ENCODE assay signal across 9 cellular contexts in genomic region chr6:32148289-32148688, GRCh38. TPM values are rescaled to one million over a fixed set of nuclear protein-coding genes. Genes with fewer than 3 reads are reported as not detected.
DNase-seq lines count a peak whose midpoint lies in the region; ATAC-seq and TF ChIP-seq lines count a peak whose summit lies in the region.
"Had no signal": no experiment of that assay in that cellular context is flagged by ENCODE, and none has a peak within 500 bp of the region (broad histone marks: within the 10 kb centered on the region; RNA-seq: fewer than 3 reads in every experiment).

No MANE protein-coding gene starts in this region.

- H3K4me1 ChIP-seq in ES-I3 (ENCODE audit: insufficient read depth, low read length) (peaks cover 25% of the 10 kb centered on the region), psoas muscle (peaks cover 4% of the 10 kb centered on the region)

- WGBS in psoas muscle, 3 donors: 22 to 39% (median 30%) methylated on average over 12 of the region's 12 CpGs

- DNase-seq in WTC11 (ENCODE audit: low spot score) (peak; percentile 62), epithelial cell of proximal tubule (ENCODE audit: low read depth) (no peak), psoas muscle (no peak), NCI-H2029 (lab: John Stamatoyannopoulos, UW) (no peak), AG08396 (ENCODE audit: low spot score) (no peak), cerebellum (ENCODE audit: low spot score) (no peak)
- DNase-seq: DMS 273 treated with DMSO at 0.1 percent for 48 hours, kidney glomerular epithelial cell had no signal

- H3K4me3 Mint-ChIP-seq in WTC11: peak overlapping the region; percentile 95

- POLR2A ChIA-PET in WTC11 (lab: Charles Lee): interaction anchor here (0.6 to 1.6 kb wide), 4 partner anchors 10 to 735 kb away, joined by 3 to 4 read pairs (median 3); partner anchors contain the start of gene FKBPL

- H3K4me1 Mint-ChIP-seq in WTC11: peaks cover 51% of the 10 kb centered on the region

- peak overlapping the region; percentile 12 for H3K27ac Mint-ChIP-seq in WTC11

- no peaks in the 10 kb centered on the region for H3K9me3 Mint-ChIP-seq in WTC11

- no peaks in the 10 kb centered on the region for H3K36me3 Mint-ChIP-seq in WTC11

- ATAC-seq in WTC11 (peak; percentile 21), psoas muscle (no peak)

- CTCF ChIA-PET in WTC11 (lab: Charles Lee): interaction anchor here (0.5 to 2.9 kb wide), 16 partner anchors 10 to 1169 kb away, joined by 3 to 38 read pairs (median 4); partner anchors contain the start of genes ATF6B, EGFL8, FKBPL and TAP2

- intact Hi-C loops in psoas muscle (cut with DNase I): no loop called here

- H3K27me3 ChIP-seq in psoas muscle (ENCODE audit: insufficient read depth in 3 of 3, low read length in 2 of 3): peaks cover 0 to 38% (median 17%) of the 10 kb centered on the region in 3 donors

- H3K27ac ChIP-seq in psoas muscle: no peak overlapping the region

- H3K9me3 ChIP-seq in ES-I3 (ENCODE audit: control insufficient read depth, insufficient read depth, low read length) (no peaks in the 10 kb centered on the region), psoas muscle (no peaks in the 10 kb centered on the region)

- H3K36me3 ChIP-seq in ES-I3 (ENCODE audit: insufficient read depth, low read length) (no peaks in the 10 kb centered on the region), psoas muscle (ENCODE audit: insufficient read depth in 1 of 2, low read depth in 1 of 2) (no peaks in the 10 kb centered on the region)

- peak overlapping the region; percentile 63 for H3K9ac ChIP-seq in ES-I3 (ENCODE audit: low read depth, low read length)

- TF ChIP-seq CTCF in WTC11 (IDR thresholded peaks at IDR 0.05): no peak
- TF ChIP-seq CTCF in epithelial cell of proximal tubule (conservative IDR thresholded peaks at IDR 0.05; ENCODE audit: low read depth, low read length): no peak
- no peak for TF ChIP-seq CTCF in psoas muscle (IDR thresholded peaks at IDR 0.05)

- H3K27me3 Mint-ChIP-seq in WTC11 (ENCODE audit: low read depth): peaks cover 65% of the 10 kb centered on the region

- H3K4me3 ChIP-seq in epithelial cell of proximal tubule (ENCODE audit: low read depth, low read length) (peak overlapping the region; percentile 47), psoas muscle (peak overlapping the region; percentile 38)

TF ChIP-seq in WTC11, 78 proteins besides CTCF, POLR2A, EP300 and RAD21:
- TF ChIP-seq NR3C1 (CRISPR knock-in tag; conservative IDR thresholded peaks at IDR 0.05; ENCODE audit: low read depth) (no peak), MXD4 (CRISPR knock-in tag; IDR thresholded peaks at IDR 0.05; ENCODE audit: borderline replicate concordance) (no peak), CBFB (CRISPR knock-in tag; IDR thresholded peaks at IDR 0.05; ENCODE audit: low read depth) (no peak), GTF2I (CRISPR knock-in tag; conservative IDR thresholded peaks at IDR 0.05) (no peak), ZNF138 (CRISPR knock-in tag; conservative IDR thresholded peaks at IDR 0.05) (no peak), CREM (CRISPR knock-in tag; IDR thresholded peaks at IDR 0.05) (no peak), CREB1 (CRISPR knock-in tag; IDR thresholded peaks at IDR 0.05) (no peak), EMX1 (CRISPR knock-in tag; IDR thresholded peaks at IDR 0.05) (no peak), IRF1 (CRISPR knock-in tag; IDR thresholded peaks at IDR 0.05) (no peak), ZNF423 (CRISPR knock-in tag; IDR thresholded peaks at IDR 0.05) (no peak), USF1 (CRISPR knock-in tag; IDR thresholded peaks at IDR 0.05) (no peak), SMAD3 (CRISPR knock-in tag; IDR thresholded peaks at IDR 0.05; ENCODE audit: borderline replicate concordance) (no peak), JUN (CRISPR knock-in tag; IDR thresholded peaks at IDR 0.05) (no peak), ZMAT4 (CRISPR knock-in tag; IDR thresholded peaks at IDR 0.05) (no peak), ELF4 (CRISPR knock-in tag; IDR thresholded peaks at IDR 0.05; ENCODE audit: low read depth) (no peak), AR (CRISPR knock-in tag; IDR thresholded peaks at IDR 0.05) (no peak), ZNF396 (CRISPR knock-in tag; IDR thresholded peaks at IDR 0.05; ENCODE audit: borderline replicate concordance) (no peak)

RNA-seq across cellular contexts. Expression of gene PRRT1, which starts 3.5 kb away (rescaled TPM):
- total RNA-seq in WTC11 (2021) (1.4 to 2.2 TPM (median 1.6 TPM) in 3 replicates), epithelial cell of proximal tubule (not detected in 2 replicates), psoas muscle (under 1 TPM; 0.08 to 0.51 (median 0.16) TPM), cerebellum (1.2 TPM)
- under 1 TPM; 0.22 to 0.28 (median 0.26) TPM for polyA plus RNA-seq in psoas muscle

RNA-seq across cellular contexts. Expression of gene PPT2, which starts 5.7 kb away (rescaled TPM):
- total RNA-seq in WTC11 (2021) (30.0 to 33.8 TPM (median 31.6 TPM) in 3 replicates), epithelial cell of proximal tubule (23.2 and 39.4 TPM in 2 replicates), psoas muscle (10 to 100 TPM; 11.3 to 15.1 (median 14.0) TPM), cerebellum (17.8 TPM)
- polyA plus RNA-seq in psoas muscle: 10 to 100 TPM; 12.5 to 28.3 (median 18.0) TPM

RNA-seq across cellular contexts. Expression of gene EGFL8, which starts 16.1 kb away (rescaled TPM):
- total RNA-seq in WTC11 (2021): 15.7 to 17.5 TPM (median 17.4 TPM) in 3 replicates
- total RNA-seq in epithelial cell of proximal tubule: 3.1 and 6.5 TPM in 2 replicates
- 1 to 10 TPM; 2.0 to 7.0 (median 3.7) TPM for total RNA-seq in psoas muscle
- polyA plus RNA-seq in psoas muscle: 1 to 10 TPM; 2.1 to 4.0 (median 3.6) TPM
- total RNA-seq in cerebellum: 7.5 TPM

RNA-seq across cellular contexts. Expression of gene FKBPL, which starts 18.2 kb away (rescaled TPM):
- total RNA-seq in WTC11 (2021) (8.2 to 9.0 TPM (median 8.4 TPM) in 3 replicates), epithelial cell of proximal tubule (2.5 and 7.2 TPM in 2 replicates), psoas muscle (1 to 10 TPM; 2.1 to 4.3 (median 4.1) TPM), cerebellum (3.8 TPM)
- 10 to 100 TPM in 1 of 3 donors, 1 to 10 TPM in 2; 8.2 to 12.2 (median 9.9) TPM for polyA plus RNA-seq in psoas muscle

RNA-seq across cellular contexts. Expression of gene ATF6B, which starts 20.2 kb away (rescaled TPM):
- total RNA-seq in WTC11 (2021): 46.1 to 49.1 TPM (median 47.5 TPM) in 3 replicates
- 21.3 and 23.2 TPM in 2 replicates for total RNA-seq in epithelial cell of proximal tubule
- 10 to 100 TPM; 17.2 to 23.8 (median 19.9) TPM for total RNA-seq in psoas muscle
- polyA plus RNA-seq in psoas muscle: 10 to 100 TPM; 13.0 to 35.2 (median 15.1) TPM
- total RNA-seq in cerebellum: 25.0 TPM
